ENCODE assay signal across 1 cellular context in genomic region chr16:68084504-68085258, GRCh38.
TF ChIP-seq lines count a peak whose summit lies in the region.

No MANE protein-coding gene starts in this region.

TF ChIP-seq in HepG2, 621 proteins besides CTCF, POLR2A, EP300 and RAD21 (continued from another document and continues in another):
- TF ChIP-seq IRF1 (CRISPR knock-in tag; IDR thresholded peaks at IDR 0.05; ENCODE audit: low read depth) (no peak; the same call in 1 of the 2 replicates), ZNF367 (CRISPR knock-in tag; IDR thresholded peaks at IDR 0.05; ENCODE audit: borderline replicate concordance) (no peak), MTF2 (CRISPR knock-in tag; IDR thresholded peaks at IDR 0.05; ENCODE audit: borderline replicate concordance) (no peak), TSC22D2 (CRISPR knock-in tag; IDR thresholded peaks at IDR 0.05; ENCODE audit: borderline replicate concordance) (peak; percentile 92), KLF9 (CRISPR knock-in tag; IDR thresholded peaks at IDR 0.05; ENCODE audit: low read depth) (peak; percentile 40; the same call in 1 of the 2 replicates), ELF4 (CRISPR knock-in tag; IDR thresholded peaks at IDR 0.05; ENCODE audit: borderline replicate concordance) (peak; percentile 82), ZNF75D (CRISPR knock-in tag; IDR thresholded peaks at IDR 0.05; ENCODE audit: borderline replicate concordance) (no peak), SOX13 (IDR thresholded peaks at IDR 0.05) (no peak), SOX13 (CRISPR knock-in tag; conservative IDR thresholded peaks at IDR 0.05 in 1 of 2, IDR thresholded peaks at IDR 0.05 in 1 of 2) (peak in 1 of 2 experiments; percentile 76; a peak in 2 of 4 replicates), MTA3 (CRISPR knock-in tag; IDR thresholded peaks at IDR 0.05) (no peak), ZNF782 (CRISPR knock-in tag; IDR thresholded peaks at IDR 0.05; ENCODE audit: borderline replicate concordance) (peak; percentile 94; the same call in 1 of the 2 replicates), ETV5 (CRISPR knock-in tag; IDR thresholded peaks at IDR 0.05; ENCODE audit: borderline replicate concordance) (no peak; the same call in none of the 2 replicates), ZNF879 (CRISPR knock-in tag; IDR thresholded peaks at IDR 0.05) (peak; percentile 90; the same call in 1 of the 2 replicates), MAFK (conservative IDR thresholded peaks at IDR 0.05 in 1 of 2, IDR thresholded peaks at IDR 0.05 in 1 of 2; ENCODE audit: low read length in 2 of 2) (no peak), MLX (CRISPR knock-in tag; IDR thresholded peaks at IDR 0.05) (peak; percentile 71; the same call in 1 of the 2 replicates), CAMTA2 (CRISPR knock-in tag; IDR thresholded peaks at IDR 0.05; ENCODE audit: borderline replicate concordance) (no peak), JUN (CRISPR knock-in tag; IDR thresholded peaks at IDR 0.05) (peak; percentile 82), RAD51 (IDR thresholded peaks at IDR 0.05; ENCODE audit: borderline replicate concordance) (no peak), ZNF678 (CRISPR knock-in tag; IDR thresholded peaks at IDR 0.05) (no peak; the same call in 1 of the 2 replicates), ZNF749 (CRISPR knock-in tag; IDR thresholded peaks at IDR 0.05; ENCODE audit: borderline replicate concordance) (peak; percentile 98), ZNF124 (CRISPR knock-in tag; IDR thresholded peaks at IDR 0.05) (peak; percentile 87), ZFY (CRISPR knock-in tag; IDR thresholded peaks at IDR 0.05) (peak; percentile 98), GTF3A (CRISPR knock-in tag; conservative IDR thresholded peaks at IDR 0.05) (peak; percentile 88; the same call in 1 of the 2 replicates), ZBTB21 (CRISPR knock-in tag; IDR thresholded peaks at IDR 0.05) (peak; percentile 37; the same call in 1 of the 2 replicates), NR2C2 (CRISPR knock-in tag; IDR thresholded peaks at IDR 0.05; ENCODE audit: borderline replicate concordance) (peak; percentile 63), ZIK1 (CRISPR knock-in tag; IDR thresholded peaks at IDR 0.05; ENCODE audit: borderline replicate concordance, low read depth) (peak; percentile 89; the same call in 1 of the 2 replicates)
- TF ChIP-seq, protein P1, sequence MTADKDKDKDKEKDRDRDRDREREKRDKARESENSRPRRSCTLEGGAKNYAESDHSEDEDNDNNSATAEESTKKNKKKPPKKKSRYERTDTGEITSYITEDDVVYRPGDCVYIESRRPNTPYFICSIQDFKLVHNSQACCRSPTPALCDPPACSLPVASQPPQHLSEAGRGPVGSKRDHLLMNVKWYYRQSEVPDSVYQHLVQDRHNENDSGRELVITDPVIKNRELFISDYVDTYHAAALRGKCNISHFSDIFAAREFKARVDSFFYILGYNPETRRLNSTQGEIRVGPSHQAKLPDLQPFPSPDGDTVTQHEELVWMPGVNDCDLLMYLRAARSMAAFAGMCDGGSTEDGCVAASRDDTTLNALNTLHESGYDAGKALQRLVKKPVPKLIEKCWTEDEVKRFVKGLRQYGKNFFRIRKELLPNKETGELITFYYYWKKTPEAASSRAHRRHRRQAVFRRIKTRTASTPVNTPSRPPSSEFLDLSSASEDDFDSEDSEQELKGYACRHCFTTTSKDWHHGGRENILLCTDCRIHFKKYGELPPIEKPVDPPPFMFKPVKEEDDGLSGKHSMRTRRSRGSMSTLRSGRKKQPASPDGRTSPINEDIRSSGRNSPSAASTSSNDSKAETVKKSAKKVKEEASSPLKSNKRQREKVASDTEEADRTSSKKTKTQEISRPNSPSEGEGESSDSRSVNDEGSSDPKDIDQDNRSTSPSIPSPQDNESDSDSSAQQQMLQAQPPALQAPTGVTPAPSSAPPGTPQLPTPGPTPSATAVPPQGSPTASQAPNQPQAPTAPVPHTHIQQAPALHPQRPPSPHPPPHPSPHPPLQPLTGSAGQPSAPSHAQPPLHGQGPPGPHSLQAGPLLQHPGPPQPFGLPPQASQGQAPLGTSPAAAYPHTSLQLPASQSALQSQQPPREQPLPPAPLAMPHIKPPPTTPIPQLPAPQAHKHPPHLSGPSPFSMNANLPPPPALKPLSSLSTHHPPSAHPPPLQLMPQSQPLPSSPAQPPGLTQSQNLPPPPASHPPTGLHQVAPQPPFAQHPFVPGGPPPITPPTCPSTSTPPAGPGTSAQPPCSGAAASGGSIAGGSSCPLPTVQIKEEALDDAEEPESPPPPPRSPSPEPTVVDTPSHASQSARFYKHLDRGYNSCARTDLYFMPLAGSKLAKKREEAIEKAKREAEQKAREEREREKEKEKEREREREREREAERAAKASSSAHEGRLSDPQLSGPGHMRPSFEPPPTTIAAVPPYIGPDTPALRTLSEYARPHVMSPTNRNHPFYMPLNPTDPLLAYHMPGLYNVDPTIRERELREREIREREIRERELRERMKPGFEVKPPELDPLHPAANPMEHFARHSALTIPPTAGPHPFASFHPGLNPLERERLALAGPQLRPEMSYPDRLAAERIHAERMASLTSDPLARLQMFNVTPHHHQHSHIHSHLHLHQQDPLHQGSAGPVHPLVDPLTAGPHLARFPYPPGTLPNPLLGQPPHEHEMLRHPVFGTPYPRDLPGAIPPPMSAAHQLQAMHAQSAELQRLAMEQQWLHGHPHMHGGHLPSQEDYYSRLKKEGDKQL (CRISPR knock-in tag; IDR thresholded peaks at IDR 0.05; ENCODE audit: low read depth): peak; percentile 58
- TF ChIP-seq, protein P2, sequence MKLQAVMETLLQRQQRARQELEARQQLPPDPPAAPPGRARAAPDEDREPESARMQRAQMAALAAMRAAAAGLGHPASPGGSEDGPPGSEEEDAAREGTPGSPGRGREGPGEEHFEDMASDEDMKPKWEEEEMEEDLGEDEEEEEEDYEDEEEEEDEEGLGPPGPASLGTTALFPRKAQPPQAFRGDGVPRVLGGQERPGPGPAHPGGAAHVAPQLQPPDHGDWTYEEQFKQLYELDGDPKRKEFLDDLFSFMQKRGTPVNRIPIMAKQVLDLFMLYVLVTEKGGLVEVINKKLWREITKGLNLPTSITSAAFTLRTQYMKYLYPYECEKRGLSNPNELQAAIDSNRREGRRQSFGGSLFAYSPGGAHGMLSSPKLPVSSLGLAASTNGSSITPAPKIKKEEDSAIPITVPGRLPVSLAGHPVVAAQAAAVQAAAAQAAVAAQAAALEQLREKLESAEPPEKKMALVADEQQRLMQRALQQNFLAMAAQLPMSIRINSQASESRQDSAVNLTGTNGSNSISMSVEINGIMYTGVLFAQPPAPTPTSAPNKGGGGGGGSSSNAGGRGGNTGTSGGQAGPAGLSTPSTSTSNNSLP (IDR thresholded peaks at IDR 0.05; ENCODE audit: low read depth, low read length): 0 out of 2 replicates have a peak, but pooled peaks have one; percentile 16
- TF ChIP-seq, protein P3, sequence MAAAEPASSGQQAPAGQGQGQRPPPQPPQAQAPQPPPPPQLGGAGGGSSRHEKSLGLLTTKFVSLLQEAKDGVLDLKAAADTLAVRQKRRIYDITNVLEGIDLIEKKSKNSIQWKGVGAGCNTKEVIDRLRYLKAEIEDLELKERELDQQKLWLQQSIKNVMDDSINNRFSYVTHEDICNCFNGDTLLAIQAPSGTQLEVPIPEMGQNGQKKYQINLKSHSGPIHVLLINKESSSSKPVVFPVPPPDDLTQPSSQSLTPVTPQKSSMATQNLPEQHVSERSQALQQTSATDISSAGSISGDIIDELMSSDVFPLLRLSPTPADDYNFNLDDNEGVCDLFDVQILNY (CRISPR knock-in tag; conservative IDR thresholded peaks at IDR 0.05): peak; percentile 58; the same call in 1 of the 2 replicates
- TF ChIP-seq, protein P4, sequence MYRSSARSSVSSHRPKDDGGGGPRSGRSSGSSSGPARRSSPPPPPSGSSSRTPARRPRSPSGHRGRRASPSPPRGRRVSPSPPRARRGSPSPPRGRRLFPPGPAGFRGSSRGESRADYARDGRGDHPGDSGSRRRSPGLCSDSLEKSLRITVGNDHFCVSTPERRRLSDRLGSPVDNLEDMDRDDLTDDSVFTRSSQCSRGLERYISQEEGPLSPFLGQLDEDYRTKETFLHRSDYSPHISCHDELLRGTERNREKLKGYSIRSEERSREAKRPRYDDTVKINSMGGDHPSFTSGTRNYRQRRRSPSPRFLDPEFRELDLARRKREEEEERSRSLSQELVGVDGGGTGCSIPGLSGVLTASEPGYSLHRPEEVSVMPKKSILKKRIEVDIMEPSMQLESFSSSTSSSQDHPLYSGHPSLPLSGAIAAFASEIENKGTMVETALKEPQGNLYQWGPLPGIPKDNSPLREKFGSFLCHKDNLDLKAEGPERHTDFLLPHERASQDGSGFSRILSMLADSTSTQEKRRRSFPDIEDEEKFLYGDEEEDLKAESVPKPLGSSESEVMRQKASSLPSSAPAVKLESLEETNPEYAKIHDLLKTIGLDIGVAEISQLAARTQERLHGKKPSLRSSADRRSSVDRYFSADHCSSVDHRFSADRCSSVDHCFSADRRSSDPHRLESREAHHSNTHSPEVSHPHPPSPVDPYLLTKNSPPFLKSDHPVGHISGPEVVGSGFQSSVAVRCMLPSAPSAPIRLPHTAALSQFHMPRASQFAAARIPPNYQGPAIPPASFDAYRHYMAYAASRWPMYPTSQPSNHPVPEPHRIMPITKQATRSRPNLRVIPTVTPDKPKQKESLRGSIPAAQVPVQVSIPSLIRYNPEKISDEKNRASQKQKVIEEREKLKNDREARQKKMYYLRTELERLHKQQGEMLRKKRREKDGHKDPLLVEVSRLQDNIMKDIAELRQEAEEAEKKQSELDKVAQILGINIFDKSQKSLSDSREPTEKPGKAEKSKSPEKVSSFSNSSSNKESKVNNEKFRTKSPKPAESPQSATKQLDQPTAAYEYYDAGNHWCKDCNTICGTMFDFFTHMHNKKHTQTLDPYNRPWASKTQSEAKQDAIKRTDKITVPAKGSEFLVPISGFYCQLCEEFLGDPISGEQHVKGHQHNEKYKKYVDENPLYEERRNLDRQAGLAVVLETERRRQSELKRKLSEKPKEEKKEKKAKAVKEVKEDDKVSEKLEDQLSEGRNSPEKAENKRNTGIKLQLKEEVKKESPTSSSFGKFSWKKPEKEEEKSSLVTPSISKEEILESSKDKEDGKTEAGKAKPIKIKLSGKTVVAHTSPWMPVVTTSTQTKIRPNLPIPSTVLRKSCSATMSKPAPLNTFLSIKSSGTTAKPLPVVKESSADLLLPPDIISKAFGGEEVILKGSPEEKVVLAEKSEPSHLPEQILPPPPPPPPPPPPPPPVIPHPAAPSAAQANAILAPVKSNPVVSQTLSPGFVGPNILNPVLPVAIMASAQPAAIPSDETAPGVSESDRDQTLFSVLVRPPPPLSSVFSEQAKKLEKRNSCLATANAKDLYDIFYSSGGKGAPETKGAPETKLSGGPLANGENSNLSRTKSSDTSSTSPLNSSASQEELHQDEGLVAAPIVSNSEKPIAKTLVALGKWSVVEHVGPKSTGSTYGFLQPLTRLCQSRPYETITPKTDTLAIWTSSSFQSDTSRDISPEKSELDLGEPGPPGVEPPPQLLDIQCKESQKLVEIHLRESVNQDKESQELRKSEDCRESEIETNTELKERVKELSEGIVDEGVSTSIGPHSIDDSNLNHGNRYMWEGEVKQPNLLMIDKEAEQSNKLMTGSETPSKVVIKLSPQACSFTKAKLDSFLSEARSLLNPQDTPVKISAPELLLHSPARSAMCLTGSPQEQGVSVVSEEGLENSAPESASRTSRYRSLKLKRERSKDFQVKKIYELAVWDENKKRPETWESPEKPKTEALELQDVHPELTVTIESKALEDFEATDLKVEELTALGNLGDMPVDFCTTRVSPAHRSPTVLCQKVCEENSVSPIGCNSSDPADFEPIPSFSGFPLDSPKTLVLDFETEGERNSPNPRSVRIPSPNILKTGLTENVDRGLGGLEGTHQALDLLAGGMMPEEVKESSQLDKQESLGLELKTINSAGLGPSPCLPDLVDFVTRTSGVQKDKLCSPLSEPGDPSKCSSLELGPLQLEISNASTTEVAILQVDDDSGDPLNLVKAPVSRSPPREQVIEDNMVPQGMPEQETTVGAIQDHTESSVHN (CRISPR knock-in tag; IDR thresholded peaks at IDR 0.05): peak; percentile 98; the same call in 1 of the 2 replicates
- TF ChIP-seq, protein P5, sequence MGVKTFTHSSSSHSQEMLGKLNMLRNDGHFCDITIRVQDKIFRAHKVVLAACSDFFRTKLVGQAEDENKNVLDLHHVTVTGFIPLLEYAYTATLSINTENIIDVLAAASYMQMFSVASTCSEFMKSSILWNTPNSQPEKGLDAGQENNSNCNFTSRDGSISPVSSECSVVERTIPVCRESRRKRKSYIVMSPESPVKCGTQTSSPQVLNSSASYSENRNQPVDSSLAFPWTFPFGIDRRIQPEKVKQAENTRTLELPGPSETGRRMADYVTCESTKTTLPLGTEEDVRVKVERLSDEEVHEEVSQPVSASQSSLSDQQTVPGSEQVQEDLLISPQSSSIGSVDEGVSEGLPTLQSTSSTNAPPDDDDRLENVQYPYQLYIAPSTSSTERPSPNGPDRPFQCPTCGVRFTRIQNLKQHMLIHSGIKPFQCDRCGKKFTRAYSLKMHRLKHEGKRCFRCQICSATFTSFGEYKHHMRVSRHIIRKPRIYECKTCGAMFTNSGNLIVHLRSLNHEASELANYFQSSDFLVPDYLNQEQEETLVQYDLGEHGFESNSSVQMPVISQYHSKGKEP (CRISPR knock-in tag; IDR thresholded peaks at IDR 0.05): peak; percentile 66; the same call in 1 of the 2 replicates
- TF ChIP-seq, protein P6, sequence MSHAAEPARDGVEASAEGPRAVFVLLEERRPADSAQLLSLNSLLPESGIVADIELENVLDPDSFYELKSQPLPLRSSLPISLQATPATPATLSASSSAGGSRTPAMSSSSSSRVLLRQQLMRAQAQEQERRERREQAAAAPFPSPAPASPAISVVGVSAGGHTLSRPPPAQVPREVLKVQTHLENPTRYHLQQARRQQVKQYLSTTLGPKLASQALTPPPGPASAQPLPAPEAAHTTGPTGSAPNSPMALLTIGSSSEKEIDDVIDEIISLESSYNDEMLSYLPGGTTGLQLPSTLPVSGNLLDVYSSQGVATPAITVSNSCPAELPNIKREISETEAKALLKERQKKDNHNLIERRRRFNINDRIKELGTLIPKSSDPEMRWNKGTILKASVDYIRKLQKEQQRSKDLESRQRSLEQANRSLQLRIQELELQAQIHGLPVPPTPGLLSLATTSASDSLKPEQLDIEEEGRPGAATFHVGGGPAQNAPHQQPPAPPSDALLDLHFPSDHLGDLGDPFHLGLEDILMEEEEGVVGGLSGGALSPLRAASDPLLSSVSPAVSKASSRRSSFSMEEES (CRISPR knock-in tag; IDR thresholded peaks at IDR 0.05): peak; percentile 85; the same call in 1 of the 2 replicates
- TF ChIP-seq, protein P7, sequence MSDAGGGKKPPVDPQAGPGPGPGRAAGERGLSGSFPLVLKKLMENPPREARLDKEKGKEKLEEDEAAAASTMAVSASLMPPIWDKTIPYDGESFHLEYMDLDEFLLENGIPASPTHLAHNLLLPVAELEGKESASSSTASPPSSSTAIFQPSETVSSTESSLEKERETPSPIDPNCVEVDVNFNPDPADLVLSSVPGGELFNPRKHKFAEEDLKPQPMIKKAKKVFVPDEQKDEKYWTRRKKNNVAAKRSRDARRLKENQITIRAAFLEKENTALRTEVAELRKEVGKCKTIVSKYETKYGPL (CRISPR knock-in tag; IDR thresholded peaks at IDR 0.05): no peak; the same call in 1 of the 2 replicates
